In the genomic region with DNA sequence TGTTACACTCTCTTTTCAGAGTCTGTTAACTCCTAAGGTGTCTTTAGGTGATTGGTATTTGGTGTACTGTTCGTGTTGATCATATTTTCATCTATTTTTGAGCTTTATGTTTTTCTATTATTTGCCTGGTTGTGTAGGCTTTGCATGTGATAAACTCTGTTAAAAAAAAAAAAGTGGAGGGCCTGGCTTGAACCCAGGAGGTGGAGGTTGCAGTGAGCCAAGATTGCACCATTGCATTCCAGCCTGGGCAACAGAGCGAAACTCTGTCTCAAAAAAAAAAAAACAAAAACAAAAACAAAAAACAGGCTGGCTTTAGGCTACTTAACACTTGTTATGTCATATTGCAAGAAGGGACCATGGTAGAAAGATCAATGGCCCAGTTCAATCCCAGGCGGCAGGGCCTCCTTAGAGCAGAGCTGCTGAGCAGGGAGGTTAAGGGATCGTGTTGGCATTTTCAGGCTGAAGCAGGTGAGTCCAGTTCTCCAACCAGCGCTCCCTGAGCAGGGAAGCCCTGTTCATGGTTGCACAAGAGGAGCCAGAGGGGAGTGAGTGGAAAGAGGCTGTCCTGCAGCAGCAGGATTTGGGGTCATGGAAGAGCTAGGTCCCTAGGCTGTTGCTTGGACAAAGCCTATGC, we compare ENCODE assay signal across 15 cellular contexts. TPM values are rescaled to one million over a fixed set of nuclear protein-coding genes. Genes with fewer than 3 reads are reported as not detected.
DNase-seq lines count a peak whose midpoint lies in the region; ATAC-seq and TF ChIP-seq lines count a peak whose summit lies in the region.
"Had no signal": no experiment of that assay in that cellular context is flagged by ENCODE, and none has a peak within 500 bp of the region (broad histone marks: within the 10 kb centered on the region; RNA-seq: fewer than 3 reads in every experiment).

No MANE protein-coding gene starts in this region.

- H3K23ac ChIP-seq in mesenchymal stem cell (ENCODE audit: low read length in 2 of 2): no peak overlapping the region

- peaks cover 3% of the 10 kb centered on the region for H3K36me3 Mint-ChIP-seq in activated naive CD8-positive, alpha-beta T cell
- peaks cover 21% of the 10 kb centered on the region for H3K36me3 Mint-ChIP-seq in activated naive CD8-positive, alpha-beta T cell treated with anti-CD3 and anti-CD28 coated beads, Interleukin-2, amount 50 U/mL, for 24 hours (ENCODE audit: low read depth)

- TF ChIP-seq POLR2A in esophagus muscularis mucosa (IDR thresholded peaks at IDR 0.05; ENCODE audit: low read depth): no peak

- H3K27me3 ChIP-seq in esophagus muscularis mucosa: no peaks in the 10 kb centered on the region
- H3K27me3 ChIP-seq in mesenchymal stem cell (ENCODE audit: control insufficient read depth in 1 of 2, insufficient read depth in 1 of 2, low read length in 2 of 2): no peaks in the 10 kb centered on the region
- H3K27me3 ChIP-seq in tibial artery: no peaks in the 10 kb centered on the region

- no peaks in the 10 kb centered on the region for H3K9me3 ChIP-seq in esophagus muscularis mucosa
- no peaks in the 10 kb centered on the region for H3K9me3 ChIP-seq in mesenchymal stem cell (ENCODE audit: control insufficient read depth, low read length)
- no peaks in the 10 kb centered on the region for H3K9me3 ChIP-seq in tibial artery

- TF ChIP-seq EP300 in esophagus muscularis mucosa (IDR thresholded peaks at IDR 0.05): no peak

- no peak for DNase-seq in activated naive CD8-positive, alpha-beta T cell treated with anti-CD3 and anti-CD28 coated beads, Interleukin-2, amount 50 U/mL, for 24 hours
- no peak for DNase-seq in esophagus muscularis mucosa (ENCODE audit: extremely low spot score)
- no peak for DNase-seq in mesenchymal stem cell
- DNase-seq in tibial artery: peak in 1 of 2 donors; percentile 62
- no peak for DNase-seq in OCI-M1 (lab: John Stamatoyannopoulos, UW)
- DNase-seq: activated naive CD8-positive, alpha-beta T cell treated with anti-CD3 and anti-CD28 coated beads for 36 hours; dermis blood vessel endothelial cell; DMS 273 treated with DMSO at 0.1 percent for 48 hours; NCI-H1694 treated with DMSO at 0.1 percent for 48 hours; NCI-H748 treated with DMSO at 0.1 percent for 48 hours; SHP77 treated with DMSO at 0.1 percent for 48 hours had no signal

- no peak for TF ChIP-seq CTCF in esophagus muscularis mucosa (IDR thresholded peaks at IDR 0.05)
- TF ChIP-seq CTCF in tibial artery (IDR thresholded peaks at IDR 0.05): no peak

- H3K4me3 Mint-ChIP-seq in activated naive CD8-positive, alpha-beta T cell: no peak overlapping the region
- no peak overlapping the region for H3K4me3 Mint-ChIP-seq in activated naive CD8-positive, alpha-beta T cell treated with anti-CD3 and anti-CD28 coated beads, Interleukin-2, amount 50 U/mL, for 24 hours
- H3K4me3 Mint-ChIP-seq: activated naive CD8-positive, alpha-beta T cell treated with anti-CD3 and anti-CD28 coated beads for 36 hours had no signal

- H4K91ac ChIP-seq in mesenchymal stem cell (ENCODE audit: low read length): no peak overlapping the region

- peak overlapping the region; percentile 47 for H3K9ac ChIP-seq in mesenchymal stem cell (ENCODE audit: low read length)
- H3K9ac ChIP-seq: KMS-11 had no signal

- no peak overlapping the region for H3K14ac ChIP-seq in mesenchymal stem cell (ENCODE audit: low read length in 2 of 2)

- H3K79me1 ChIP-seq in mesenchymal stem cell (replicated peaks; ENCODE audit: low read length, poor library complexity, severe bottlenecking): no peaks in the 10 kb centered on the region

- no peak overlapping the region for H2AK5ac ChIP-seq in mesenchymal stem cell (ENCODE audit: low read length, severe bottlenecking)

- intact Hi-C loops in esophagus muscularis mucosa (cut with DNase I) (no loop called here), tibial artery (cut with DNase I; ENCODE audit: low total_unique reads) (loop anchor here (10.0 kb wide), 1 partner anchor 262 kb away; a partner anchor contains a TSS)

- no peak overlapping the region for H3K4me2 ChIP-seq in mesenchymal stem cell (ENCODE audit: low read length, poor library complexity, severe bottlenecking)
- H3K4me2 ChIP-seq: KMS-11 had no signal

- H3K18ac ChIP-seq in mesenchymal stem cell (ENCODE audit: low read depth in 1 of 2, low read length in 2 of 2): no peak overlapping the region

- H3K36me3 ChIP-seq in esophagus muscularis mucosa (peaks cover 21 to 39% (median 30%) of the 10 kb centered on the region in 4 donors), mesenchymal stem cell (ENCODE audit: control insufficient read depth in 1 of 2, insufficient read depth in 2 of 2, low read depth in 1 of 2, low read length in 2 of 2) (peaks cover 26 to 47% of the 10 kb centered on the region in 2 experiments), tibial artery (peaks cover 22 to 26% (median 24%) of the 10 kb centered on the region in 3 donors)

- no peaks in the 10 kb centered on the region for H3K9me3 Mint-ChIP-seq in activated naive CD8-positive, alpha-beta T cell (ENCODE audit: low read depth)
- H3K9me3 Mint-ChIP-seq in activated naive CD8-positive, alpha-beta T cell treated with anti-CD3 and anti-CD28 coated beads, Interleukin-2, amount 50 U/mL, for 24 hours: no peaks in the 10 kb centered on the region
- H3K9me3 Mint-ChIP-seq: activated naive CD8-positive, alpha-beta T cell treated with anti-CD3 and anti-CD28 coated beads for 36 hours had no signal

- peak overlapping the region; percentile 69 to 99 (median 97) for H3K27ac ChIP-seq in esophagus muscularis mucosa (replicated peaks in 1 of 4)
- H3K27ac ChIP-seq in mesenchymal stem cell (ENCODE audit: low read length, poor library complexity, severe bottlenecking): peak overlapping the region; percentile 50
- H3K27ac ChIP-seq in tibial artery: peak overlapping the region; percentile 53 to 57
- H3K27ac ChIP-seq: KMS-11 had no signal

- H3K27me3 Mint-ChIP-seq in activated naive CD8-positive, alpha-beta T cell: no peaks in the 10 kb centered on the region
- no peaks in the 10 kb centered on the region for H3K27me3 Mint-ChIP-seq in activated naive CD8-positive, alpha-beta T cell treated with anti-CD3 and anti-CD28 coated beads, Interleukin-2, amount 50 U/mL, for 24 hours
- H3K27me3 Mint-ChIP-seq: activated naive CD8-positive, alpha-beta T cell treated with anti-CD3 and anti-CD28 coated beads for 36 hours had no signal

- peaks cover 81% of the 10 kb centered on the region for H3K4me1 Mint-ChIP-seq in activated naive CD8-positive, alpha-beta T cell (ENCODE audit: low read depth)
- peaks cover 55% of the 10 kb centered on the region for H3K4me1 Mint-ChIP-seq in activated naive CD8-positive, alpha-beta T cell treated with anti-CD3 and anti-CD28 coated beads, Interleukin-2, amount 50 U/mL, for 24 hours

- H4K8ac ChIP-seq in mesenchymal stem cell (ENCODE audit: low read length): no peak overlapping the region

- H2BK5ac ChIP-seq in mesenchymal stem cell (ENCODE audit: low read depth, low read length, poor library complexity, severe bottlenecking): no peak overlapping the region

- no peak overlapping the region for H3K4ac ChIP-seq in mesenchymal stem cell (ENCODE audit: low read depth in 1 of 2, low read length in 2 of 2)

- no peak overlapping the region for H2AFZ ChIP-seq in mesenchymal stem cell (ENCODE audit: low read depth, low read length)

- no peak overlapping the region for H2BK120ac ChIP-seq in mesenchymal stem cell (ENCODE audit: low read depth, low read length)

- no peak overlapping the region for H2BK12ac ChIP-seq in mesenchymal stem cell (ENCODE audit: low read length in 2 of 2)

- H3K27ac Mint-ChIP-seq in activated naive CD8-positive, alpha-beta T cell: peak overlapping the region; percentile 50
- H3K27ac Mint-ChIP-seq in activated naive CD8-positive, alpha-beta T cell treated with anti-CD3 and anti-CD28 coated beads, Interleukin-2, amount 50 U/mL, for 24 hours: no peak overlapping the region
- H3K27ac Mint-ChIP-seq: activated naive CD8-positive, alpha-beta T cell treated with anti-CD3 and anti-CD28 coated beads for 36 hours had no signal

- peaks cover 73 to 81% (median 80%) of the 10 kb centered on the region in 4 donors for H3K4me1 ChIP-seq in esophagus muscularis mucosa
- peaks cover 44% of the 10 kb centered on the region for H3K4me1 ChIP-seq in mesenchymal stem cell (ENCODE audit: control insufficient read depth, insufficient read depth, low read depth, low read length)
- peaks cover 4 to 71% (median 54%) of the 10 kb centered on the region in 4 donors for H3K4me1 ChIP-seq in tibial artery

- WGBS in esophagus muscularis mucosa: 68% methylated on average over 5 of the region's 5 CpGs
- WGBS in mesenchymal stem cell: 98% methylated on average over 4 of the region's 5 CpGs

- no peak overlapping the region for H2BK15ac ChIP-seq in mesenchymal stem cell (ENCODE audit: low read depth, poor library complexity, severe bottlenecking)

- H3K4me3 ChIP-seq in esophagus muscularis mucosa (peak overlapping the region in 1 of 4 donors; percentile 2), mesenchymal stem cell (ENCODE audit: insufficient read depth in 1 of 2, low read depth in 1 of 2, low read length in 2 of 2) (no peak overlapping the region), tibial artery (no peak overlapping the region)

- ATAC-seq in activated naive CD8-positive, alpha-beta T cell treated with anti-CD3 and anti-CD28 coated beads, Interleukin-2, amount 50 U/mL, for 24 hours: no peak
- no peak for ATAC-seq in HG03045 (IDR thresholded peaks at IDR 0.05; ENCODE audit: unreplicated experiment)
- no peak for ATAC-seq in GM18870 (IDR thresholded peaks at IDR 0.05; ENCODE audit: unreplicated experiment)

RNA-seq across cellular contexts. Expression of a gene that starts 8.5 kb away (rescaled TPM):
- total RNA-seq in esophagus muscularis mucosa: 100 to 1,000 TPM; 398 to 632 (median 462) TPM
- polyA plus RNA-seq in mesenchymal stem cell (2013, experiment 1 of 2): 50.3 TPM
- polyA plus RNA-seq in mesenchymal stem cell (2013, experiment 2 of 2): 48.3 TPM
